In the genomic region with DNA sequence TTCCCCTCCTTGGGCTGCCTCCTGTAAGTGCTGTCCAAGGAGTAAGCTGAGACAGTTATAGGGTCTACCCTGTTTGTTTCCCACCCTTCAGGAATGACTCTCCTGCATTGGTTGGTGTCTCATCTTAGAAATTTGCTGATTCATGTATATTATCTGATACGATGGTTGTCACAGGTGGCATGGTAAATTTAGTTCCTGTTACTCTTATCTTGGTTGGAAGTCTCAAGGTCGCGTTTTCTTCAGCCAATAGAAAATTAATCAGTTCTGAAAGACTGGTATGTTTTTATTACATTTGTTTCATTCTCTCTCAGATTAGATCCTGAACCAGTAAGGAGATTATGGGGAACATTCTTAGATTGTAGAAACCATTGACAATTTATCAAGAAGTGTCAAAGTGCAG, we compare ENCODE assay signal across 31 cellular contexts. TPM values are rescaled to one million over a fixed set of nuclear protein-coding genes. Genes with fewer than 3 reads are reported as not detected.
DNase-seq lines count a peak whose midpoint lies in the region; ATAC-seq and TF ChIP-seq lines count a peak whose summit lies in the region.
"Had no signal": no experiment of that assay in that cellular context is flagged by ENCODE, and none has a peak within 500 bp of the region (broad histone marks: within the 10 kb centered on the region; RNA-seq: fewer than 3 reads in every experiment).

No MANE protein-coding gene starts in this region.

- H3K36me3 ChIP-seq in KOPT-K1 (ENCODE audit: insufficient read depth, low read length) (peaks cover 81% of the 10 kb centered on the region), body of pancreas (replicated peaks in 1 of 2; ENCODE audit: insufficient read depth in 1 of 2, low read depth in 2 of 2) (no peaks in the 10 kb centered on the region), spleen (peaks cover 0 to 76% (median 27%) of the 10 kb centered on the region in 6 donors), thyroid gland (peaks cover 3 to 6% of the 10 kb centered on the region in 2 donors)
- H3K36me3 ChIP-seq: breast epithelium had no signal

- intact Hi-C loops in activated CD4-positive, alpha-beta T cell treated with anti-CD3 and anti-CD28 coated beads for 36 hours (cut with DNase I, micrococcal nuclease), result no loop called here
- intact Hi-C loops in body of pancreas (cut with DNase I) (loop anchor here (10.0 kb wide), 1 partner anchor 56 kb away; no protein-coding TSS in a partner anchor), spleen (cut with DNase I; ENCODE audit: low total_unique reads) (no loop called here), thyroid gland (cut with DNase I) (no loop called here)

- H3K9me3 ChIP-seq in KOPT-K1 (ENCODE audit: insufficient read depth, low read length, poor library complexity, severe bottlenecking) (no peaks in the 10 kb centered on the region), body of pancreas (no peaks in the 10 kb centered on the region), spleen (no peaks in the 10 kb centered on the region), thyroid gland (no peaks in the 10 kb centered on the region)
- H3K9me3 ChIP-seq: BE2C, breast epithelium, esophagus squamous epithelium, gastrocnemius medialis, SJCRH30 had no signal

- H3K4me1 Mint-ChIP-seq in activated CD4-positive, alpha-beta T cell treated with anti-CD3 and anti-CD28 coated beads for 36 hours, result peaks cover 8% of the 10 kb centered on the region
- no peaks in the 10 kb centered on the region for H3K4me1 Mint-ChIP-seq in nephron progenitor cell
- H3K4me1 Mint-ChIP-seq: neural progenitor cell had no signal

- peaks cover 46% of the 10 kb centered on the region for H3K36me3 Mint-ChIP-seq in activated CD4-positive, alpha-beta T cell treated with anti-CD3 and anti-CD28 coated beads for 36 hours (ENCODE audit: low read depth)
- H3K36me3 Mint-ChIP-seq in nephron progenitor cell (ENCODE audit: low read depth), result peaks cover 89% of the 10 kb centered on the region

- H3K4me3 ChIP-seq in body of pancreas, result no peak overlapping the region
- H3K4me3 ChIP-seq in spleen, result no peak overlapping the region
- no peak overlapping the region for H3K4me3 ChIP-seq in thyroid gland (replicated peaks in 1 of 3)
- H3K4me3 ChIP-seq: breast epithelium, coronary artery, esophagus squamous epithelium, gastrocnemius medialis, neural progenitor cell, SJCRH30 had no signal

- H3K27me3 ChIP-seq in body of pancreas (no peaks in the 10 kb centered on the region), spleen (replicated peaks in 1 of 7) (no peaks in the 10 kb centered on the region), thyroid gland (no peaks in the 10 kb centered on the region)
- H3K27me3 ChIP-seq: BE2C, breast epithelium, esophagus squamous epithelium, gastrocnemius medialis, neural progenitor cell, SJCRH30 had no signal

- TF ChIP-seq POLR2A in body of pancreas (IDR thresholded peaks at IDR 0.05) (no peak), spleen (IDR thresholded peaks at IDR 0.05) (no peak), thyroid gland (IDR thresholded peaks at IDR 0.05) (no peak)

- TF ChIP-seq CTCF in body of pancreas (IDR thresholded peaks at IDR 0.05), result no peak
- no peak for TF ChIP-seq CTCF in nephron progenitor cell (IDR thresholded peaks at IDR 0.05)
- no peak for TF ChIP-seq CTCF in spleen (IDR thresholded peaks at IDR 0.05 in 8 of 11, conservative IDR thresholded peaks at IDR 0.05 in 3 of 11)
- no peak for TF ChIP-seq CTCF in thyroid gland (IDR thresholded peaks at IDR 0.05)

- H3K27ac ChIP-seq in KOPT-K1 (ENCODE audit: low read depth, low read length, poor library complexity, severe bottlenecking) (peak overlapping the region; percentile 71), body of pancreas (peak overlapping the region in 3 of 4 donors; percentile 57 to 79 (median 59)), spleen (no peak overlapping the region), thyroid gland (no peak overlapping the region)
- H3K27ac ChIP-seq: 22Rv1, breast epithelium, coronary artery, esophagus squamous epithelium, gastrocnemius medialis, HL-60, neural progenitor cell, SJCRH30 had no signal

- POLR2A ChIA-PET in activated CD4-positive, alpha-beta T cell treated with anti-CD3 and anti-CD28 coated beads for 36 hours (lab: Charles Lee), result no interaction called here

- no peak overlapping the region for H3K4me3 Mint-ChIP-seq in activated CD4-positive, alpha-beta T cell treated with anti-CD3 and anti-CD28 coated beads for 36 hours
- no peak overlapping the region for H3K4me3 Mint-ChIP-seq in nephron progenitor cell
- H3K4me3 Mint-ChIP-seq: activated CD8-positive, alpha-beta memory T cell treated with anti-CD3 and anti-CD28 coated beads, Interleukin-2, amount 10 ng/mL, durations not matched to agents 7 days and 5 days; neural progenitor cell had no signal

- DNase-seq in activated CD4-positive, alpha-beta T cell treated with anti-CD3 and anti-CD28 coated beads for 36 hours, result no peak
- no peak for DNase-seq in activated CD4-positive, alpha-beta T cell treated with anti-CD3 and anti-CD28 coated beads, Interleukin-2, amount 50 U/mL, for 48 hours
- DNase-seq in body of pancreas, result peak in 1 of 4 donors; percentile 46
- no peak for DNase-seq in nephron progenitor cell
- no peak for DNase-seq in AG20443 (ENCODE audit: low spot score)
- no peak for DNase-seq in spleen
- no peak for DNase-seq in thyroid gland
- DNase-seq: activated CD4-positive, alpha-beta T cell treated with anti-CD3 and anti-CD28 coated beads for 4 hours; activated CD8-positive, alpha-beta memory T cell treated with anti-CD3 and anti-CD28 coated beads, Interleukin-2, amount 10 ng/mL, durations not matched to agents 7 days and 5 days; BE2C; DMS79 treated with DMSO at 0.1 percent for 48 hours; esophagus squamous epithelium; gastrocnemius medialis; HCEC 1CT; hypothalamus; midbrain; NCI-H1092 treated with DMSO at 0.1 percent for 48 hours; NCI-H1930; NCI-H69; SJCRH30; stimulated activated CD8-positive, alpha-beta memory T cell treated with anti-CD3 and anti-CD28 coated beads, Interleukin-4, amount 100 ng/mL, for 48 hours; substantia nigra; T-helper 1 cell had no signal

- H3K9me3 Mint-ChIP-seq in activated CD4-positive, alpha-beta T cell treated with anti-CD3 and anti-CD28 coated beads for 36 hours (ENCODE audit: low read depth), result no peaks in the 10 kb centered on the region
- peaks cover 11% of the 10 kb centered on the region for H3K9me3 Mint-ChIP-seq in nephron progenitor cell

- H3K27me3 Mint-ChIP-seq in activated CD4-positive, alpha-beta T cell treated with anti-CD3 and anti-CD28 coated beads for 36 hours, result no peaks in the 10 kb centered on the region
- H3K27me3 Mint-ChIP-seq in nephron progenitor cell (ENCODE audit: low read depth, poor library complexity), result no peaks in the 10 kb centered on the region
- H3K27me3 Mint-ChIP-seq: activated CD8-positive, alpha-beta memory T cell treated with anti-CD3 and anti-CD28 coated beads, Interleukin-2, amount 10 ng/mL, durations not matched to agents 7 days and 5 days had no signal

- WGBS in body of pancreas, 2 donors, result 2 to 24% methylated on average over 3 of the region's 3 CpGs
- 45 to 66% (median 56%) methylated on average over 3 of the region's 3 CpGs for WGBS in spleen, 5 donors
- 89 to 91% methylated on average over 3 of the region's 3 CpGs for WGBS in thyroid gland, 2 donors

- no peak for ATAC-seq in activated CD4-positive, alpha-beta T cell treated with anti-CD3 and anti-CD28 coated beads for 36 hours
- ATAC-seq in body of pancreas, result peak; percentile 90
- ATAC-seq: activated CD8-positive, alpha-beta memory T cell treated with anti-CD3 and anti-CD28 coated beads, Interleukin-2, amount 10 ng/mL, durations not matched to agents 7 days and 5 days; gastrocnemius medialis had no signal

- peaks cover 26% of the 10 kb centered on the region for H3K4me1 ChIP-seq in body of pancreas
- peaks cover 0 to 4% (median 0%) of the 10 kb centered on the region in 6 donors for H3K4me1 ChIP-seq in spleen
- H3K4me1 ChIP-seq in thyroid gland, result no peaks in the 10 kb centered on the region
- H3K4me1 ChIP-seq: breast epithelium, esophagus squamous epithelium, neural progenitor cell, SJCRH30 had no signal

- peak overlapping the region; percentile 27 for H3K27ac Mint-ChIP-seq in activated CD4-positive, alpha-beta T cell treated with anti-CD3 and anti-CD28 coated beads for 36 hours
- H3K27ac Mint-ChIP-seq in nephron progenitor cell, result peak overlapping the region; percentile 93
- H3K27ac Mint-ChIP-seq: activated CD8-positive, alpha-beta memory T cell treated with anti-CD3 and anti-CD28 coated beads, Interleukin-2, amount 10 ng/mL, durations not matched to agents 7 days and 5 days; neural progenitor cell had no signal

- CTCF ChIA-PET in activated CD4-positive, alpha-beta T cell treated with anti-CD3 and anti-CD28 coated beads for 36 hours (lab: Charles Lee), result no interaction called here

RNA-seq across cellular contexts. Expression of gene SCGB3A1, which starts 42.7 kb away (rescaled TPM):
- total RNA-seq in activated CD4-positive, alpha-beta T cell treated with anti-CD3 and anti-CD28 coated beads for 36 hours, result not detected
- total RNA-seq in body of pancreas (not detected), spleen (10 to 100 TPM in 1 of 7 donors, 1 to 10 TPM in 5, not detected in 1; 2.1 to 12.1 (median 6.5) TPM), thyroid gland (1 to 10 TPM in 3 of 4 donors, not detected in 1; 1.0 to 8.1 (median 3.5) TPM)
- 1 to 10 TPM; 1.7 to 9.5 (median 9.3) TPM for polyA plus RNA-seq in spleen
- total RNA-seq: activated CD8-positive, alpha-beta memory T cell treated with anti-CD3 and anti-CD28 coated beads, Interleukin-2, amount 10 ng/mL, durations not matched to agents 7 days and 5 days; gastrocnemius medialis; liver; posterior vena cava; SJCRH30 had no signal

RNA-seq across cellular contexts. Expression of gene CNOT6, which starts 54.4 kb away (rescaled TPM):
- 10 to 100 TPM; 34.4 to 43.2 TPM for total RNA-seq in activated CD4-positive, alpha-beta T cell treated with anti-CD3 and anti-CD28 coated beads for 36 hours
- total RNA-seq in body of pancreas (1 to 10 TPM; 4.0 to 7.5 TPM), spleen (10 to 100 TPM; 17.9 to 26.5 (median 24.7) TPM), thyroid gland (10 to 100 TPM; 14.0 to 21.0 (median 17.2) TPM)
- polyA plus RNA-seq in spleen, result 1 to 10 TPM; 5.5 to 9.0 (median 6.0) TPM

Comparison
In these comparisons a context has a peak if more than half of its experiments do, and no peak if none do; other contexts are left out.
1. H3K27ac ChIP-seq: peak in KOPT-K1 (single experiment) and body of pancreas (3 of 4); none in spleen (0 of 8) and thyroid gland (0 of 3).